12 cellular contexts compared by ENCODE assay signal in genomic region chr2:47032773-47033101, GRCh38.
DNase-seq lines count a peak whose midpoint lies in the region; ATAC-seq and TF ChIP-seq lines count a peak whose summit lies in the region.
"Had no signal": no experiment of that assay in that cellular context is flagged by ENCODE, and none has a peak within 500 bp of the region (broad histone marks: within the 10 kb centered on the region; RNA-seq: fewer than 3 reads in every experiment).

No MANE protein-coding gene starts in this region.

- no peak for ATAC-seq in right lobe of liver
- no peak for ATAC-seq in stimulated activated memory B cell treated with anti-CD40 and anti-IgM and Interleukin-4, amounts not matched to agents 10 μg/mL and 1 μg/mL and 100 μg/mL, for 72 hours
- ATAC-seq in left colon, result no peak
- ATAC-seq: activated CD4-positive, CD25-positive, alpha-beta regulatory T cell treated with anti-CD3 and anti-CD28 coated beads, Interleukin-2, amount 50 U/mL, for 24 hours; sciatic nerve had no signal

- peaks cover 4% of the 10 kb centered on the region for H3K36me3 Mint-ChIP-seq in brain
- peaks cover 55% of the 10 kb centered on the region for H3K36me3 Mint-ChIP-seq in stimulated activated memory B cell treated with anti-CD40 and anti-IgM and Interleukin-4, amounts not matched to agents 10 μg/mL and 1 μg/mL and 100 μg/mL, for 72 hours

- DNase-seq in right lobe of liver (no peak), SIG-M5 treated with dmso at 0.1 percent for 504 hours (lab: John Stamatoyannopoulos, UW; ENCODE audit: unreplicated experiment) (no peak), NCI-H2081 (lab: John Stamatoyannopoulos, UW) (no peak), left colon (no peak), NCI-H446 treated with DMSO at 0.1 percent for 48 hours (lab: John Stamatoyannopoulos, UW) (no peak)
- DNase-seq: activated naive CD4-positive, alpha-beta T cell treated with anti-CD3 and anti-CD28 coated beads for 36 hours; NCI-H2081 treated with DMSO at 0.1 percent for 48 hours had no signal

- H3K4me1 ChIP-seq in HUES48 (ENCODE audit: control insufficient read depth, insufficient read depth, low read length), result peaks cover 24% of the 10 kb centered on the region
- H3K4me1 ChIP-seq in right lobe of liver, result peaks cover 4 to 60% (median 30%) of the 10 kb centered on the region in 4 donors

- no peak for TF ChIP-seq CTCF in brain (conservative IDR thresholded peaks at IDR 0.05)
- TF ChIP-seq CTCF in right lobe of liver (IDR thresholded peaks at IDR 0.05), result no peak

- 53% methylated on average over 1 of the region's 1 CpG for WGBS in right lobe of liver (ENCODE audit: insufficient coverage, low coverage, low lambda C conversion rate, missing lambda C conversion rate)

- intact Hi-C loops in right lobe of liver (cut with DNase I) (no loop called here), left colon (cut with DNase I, micrococcal nuclease) (no loop called here)

- peaks cover 81% of the 10 kb centered on the region for H3K4me1 Mint-ChIP-seq in brain
- H3K4me1 Mint-ChIP-seq in stimulated activated memory B cell treated with anti-CD40 and anti-IgM and Interleukin-4, amounts not matched to agents 10 μg/mL and 1 μg/mL and 100 μg/mL, for 72 hours, result peaks cover 54% of the 10 kb centered on the region

- H3K27me3 Mint-ChIP-seq in brain, result no peaks in the 10 kb centered on the region
- no peaks in the 10 kb centered on the region for H3K27me3 Mint-ChIP-seq in stimulated activated memory B cell treated with anti-CD40 and anti-IgM and Interleukin-4, amounts not matched to agents 10 μg/mL and 1 μg/mL and 100 μg/mL, for 72 hours

- no peaks in the 10 kb centered on the region for H3K9me3 ChIP-seq in HUES48 (ENCODE audit: control insufficient read depth, insufficient read depth, low read length)
- no peaks in the 10 kb centered on the region for H3K9me3 ChIP-seq in right lobe of liver

- no peak overlapping the region for H3K9ac ChIP-seq in HUES48 (ENCODE audit: low read depth, low read length)

- H3K36me3 ChIP-seq in HUES48 (ENCODE audit: control insufficient read depth, insufficient read depth, low read length) (peaks cover 6% of the 10 kb centered on the region; the same call in 1 of the 2 replicates), right lobe of liver (peaks cover 0 to 7% (median 0%) of the 10 kb centered on the region in 4 donors)

- TF ChIP-seq POLR2A in right lobe of liver (IDR thresholded peaks at IDR 0.05), result no peak

- H3K27ac ChIP-seq in HUES48 (ENCODE audit: low read depth, low read length) (peak overlapping the region; percentile 94), right lobe of liver (peak overlapping the region; percentile 76 to 89 (median 85))

- no peaks in the 10 kb centered on the region for H3K27me3 ChIP-seq in HUES48 (ENCODE audit: control insufficient read depth, insufficient read depth, low read length)
- no peaks in the 10 kb centered on the region for H3K27me3 ChIP-seq in right lobe of liver

- no peaks in the 10 kb centered on the region for H3K9me3 Mint-ChIP-seq in brain
- no peaks in the 10 kb centered on the region for H3K9me3 Mint-ChIP-seq in stimulated activated memory B cell treated with anti-CD40 and anti-IgM and Interleukin-4, amounts not matched to agents 10 μg/mL and 1 μg/mL and 100 μg/mL, for 72 hours
- H3K9me3 Mint-ChIP-seq: activated naive CD4-positive, alpha-beta T cell treated with anti-CD3 and anti-CD28 coated beads for 36 hours had no signal

- H3K4me3 Mint-ChIP-seq in brain, result peak overlapping the region in 1 of 5 experiments; percentile 54
- no peak overlapping the region for H3K4me3 Mint-ChIP-seq in stimulated activated memory B cell treated with anti-CD40 and anti-IgM and Interleukin-4, amounts not matched to agents 10 μg/mL and 1 μg/mL and 100 μg/mL, for 72 hours
- H3K4me3 Mint-ChIP-seq: activated naive CD4-positive, alpha-beta T cell treated with anti-CD3 and anti-CD28 coated beads for 36 hours had no signal

- H3K27ac Mint-ChIP-seq in brain, result peak overlapping the region; percentile 64 to 97 (median 95)
- peak overlapping the region; percentile 81 for H3K27ac Mint-ChIP-seq in stimulated activated memory B cell treated with anti-CD40 and anti-IgM and Interleukin-4, amounts not matched to agents 10 μg/mL and 1 μg/mL and 100 μg/mL, for 72 hours
- H3K27ac Mint-ChIP-seq: activated naive CD4-positive, alpha-beta T cell treated with anti-CD3 and anti-CD28 coated beads for 36 hours had no signal

- H3K4me3 ChIP-seq in HUES48 (ENCODE audit: low read depth, low read length) (no peak overlapping the region), right lobe of liver (no peak overlapping the region)
